9 cellular contexts compared by ENCODE assay signal in the genomic region with DNA sequence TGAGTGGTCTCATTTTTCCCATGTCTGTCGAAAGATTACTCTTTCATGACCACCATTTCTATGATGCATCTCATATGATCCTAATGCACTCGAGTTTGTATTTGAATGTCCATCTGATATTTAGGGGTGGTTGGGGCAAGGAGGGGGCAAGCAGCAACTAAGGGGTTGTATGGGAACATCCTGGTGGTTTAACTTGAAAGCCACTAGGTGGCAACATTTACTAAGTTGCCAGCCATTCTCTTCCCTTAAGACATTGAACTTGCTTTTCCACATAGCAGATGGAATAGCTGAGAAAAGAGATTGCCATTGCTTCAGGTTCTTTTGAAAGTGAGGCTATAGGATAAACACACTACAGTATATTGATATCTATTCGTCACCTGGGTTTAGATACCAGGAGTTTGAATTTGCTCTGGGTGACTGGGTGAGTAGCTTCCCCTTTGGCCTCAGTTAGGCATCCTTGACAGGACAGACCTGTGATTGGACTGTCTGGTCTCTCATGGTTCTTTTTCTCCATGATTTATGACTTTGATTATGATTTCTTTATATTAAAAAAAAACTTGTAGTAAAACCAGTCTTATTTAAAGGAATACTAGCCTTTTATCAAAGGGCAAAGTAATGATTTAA. TPM values are rescaled to one million over a fixed set of nuclear protein-coding genes. Genes with fewer than 3 reads are reported as not detected.
A peak's percentile ranks its signal among the peaks of the same experiment; 100 is the strongest.
DNase-seq lines count a peak whose midpoint lies in the region; ATAC-seq and TF ChIP-seq lines count a peak whose summit lies in the region.
"Had no signal": no experiment of that assay in that cellular context is flagged by ENCODE, and none has a peak within 500 bp of the region (broad histone marks: within the 10 kb centered on the region; RNA-seq: fewer than 3 reads in every experiment).

No MANE protein-coding gene starts in this region.

- H3K9me3 ChIP-seq in SK-N-SH (no peaks in the 10 kb centered on the region), ovary (no peaks in the 10 kb centered on the region)
- H3K9me3 ChIP-seq: BLaER1 had no signal

- no peak for TF ChIP-seq POLR2A in ovary (IDR thresholded peaks at IDR 0.05)

- H3K9me2 ChIP-seq in SK-N-SH = no peaks in the 10 kb centered on the region

- H3F3A ChIP-seq in SK-N-SH (replicated peaks; ENCODE audit: insufficient read depth) = peaks cover 4% of the 10 kb centered on the region

- H2AFZ ChIP-seq in SK-N-SH (ENCODE audit: low read depth) = no peak overlapping the region

- TF ChIP-seq CTCF in SK-N-SH (IDR thresholded peaks at IDR 0.05) (peak; percentile 79), progenitor cell of endocrine pancreas (IDR thresholded peaks at IDR 0.05; ENCODE audit: unreplicated experiment) (peak; percentile 74), ovary (IDR thresholded peaks at IDR 0.05) (peak in 1 of 3 donors; percentile 30)

- H3K4me2 ChIP-seq in SK-N-SH = no peak overlapping the region
- H3K4me2 ChIP-seq: BLaER1 had no signal

- H3K27ac Mint-ChIP-seq in progenitor cell of endocrine pancreas = no peak overlapping the region

- H4K20me1 ChIP-seq in SK-N-SH (ENCODE audit: insufficient read depth) = 0 out of 2 replicates have a peak, but pooled peaks cover 7% of the 10 kb centered on the region

- H3K4me1 ChIP-seq in SK-N-SH (ENCODE audit: control insufficient read depth in 1 of 2, insufficient read depth in 2 of 2, low read depth in 1 of 2, low read length in 1 of 2) (peaks cover 0 to 19% of the 10 kb centered on the region in 2 experiments; a peak in 2 of 4 replicates), ovary (ENCODE audit: insufficient read depth) (peaks cover 1% of the 10 kb centered on the region)

- no peaks in the 10 kb centered on the region for H3K27me3 Mint-ChIP-seq in progenitor cell of endocrine pancreas

- WGBS in SK-N-SH (ENCODE audit: low lambda C conversion rate) = 31% methylated on average over 3 of the region's 3 CpGs
- WGBS in ovary, 3 donors = 40 to 45% (median 43%) methylated on average over 3 of the region's 3 CpGs

- H3K4me3 ChIP-seq in SK-N-SH (ENCODE audit: low read depth in 2 of 2, low read length in 1 of 2) (no peak overlapping the region; a peak in 1 of 4 replicates), ovary (no peak overlapping the region)
- H3K4me3 ChIP-seq: BLaER1 had no signal

- peak; percentile 64 for DNase-seq in NCI-H1105 treated with DMSO at 0.1 percent for 48 hours (lab: John Stamatoyannopoulos, UW)
- no peak for DNase-seq in NCI-H1105 (lab: John Stamatoyannopoulos, UW)
- DNase-seq in LoVo (ENCODE audit: low spot score) = peak; percentile 44
- DNase-seq in SK-N-SH = peak; percentile 60
- DNase-seq in fibroblast of the conjunctiva (ENCODE audit: low read depth) = peak; percentile 57
- DNase-seq in progenitor cell of endocrine pancreas (ENCODE audit: low spot score, unreplicated experiment) = no peak
- DNase-seq in ovary = no peak

- intact Hi-C loops in ovary (cut with DNase I) = loop anchor here in 1 of 4 donors (5.0 to 10.0 kb wide), 2 partner anchors 369 to 446 kb away; a partner anchor contains a TSS

- no peak for ATAC-seq in GM21381 (IDR thresholded peaks at IDR 0.05; ENCODE audit: unreplicated experiment)

- CTCF ChIA-PET in SK-N-SH (lab: Yijun Ruan, JAX) = interaction anchor here (0.6 to 7.4 kb wide), 57 partner anchors 10 to 652 kb away, joined by 3 to 70 read pairs (median 5); a partner anchor contains a TSS

- no peak overlapping the region for H3K9ac ChIP-seq in SK-N-SH

- peaks cover 85% of the 10 kb centered on the region; the same call in 1 of the 2 replicates for H3K79me2 ChIP-seq in SK-N-SH (ENCODE audit: insufficient read depth)

- TF ChIP-seq RAD21 in SK-N-SH (IDR thresholded peaks at IDR 0.05; ENCODE audit: low read length) = peak; percentile 91

- H3K27ac ChIP-seq in SK-N-SH (ENCODE audit: low read depth in 2 of 2, low read length in 1 of 2) (no peak overlapping the region), ovary (no peak overlapping the region)
- H3K27ac ChIP-seq: BLaER1 had no signal

- peaks cover 9% of the 10 kb centered on the region for H3K36me3 Mint-ChIP-seq in progenitor cell of endocrine pancreas (ENCODE audit: insufficient read depth)

- H3K9me3 Mint-ChIP-seq in progenitor cell of endocrine pancreas (ENCODE audit: low read depth) = no peaks in the 10 kb centered on the region

- no peaks in the 10 kb centered on the region for H3K27me3 ChIP-seq in SK-N-SH (ENCODE audit: insufficient read depth)
- H3K27me3 ChIP-seq in ovary = no peaks in the 10 kb centered on the region
- H3K27me3 ChIP-seq: BLaER1 had no signal

- no peak overlapping the region for H3K4me3 Mint-ChIP-seq in progenitor cell of endocrine pancreas (ENCODE audit: low read depth)

- POLR2A ChIA-PET in SK-N-SH (lab: Yijun Ruan, JAX) = interaction anchor here (0.5 to 0.7 kb wide), 2 partner anchors 196 to 453 kb away, joined by 3 to 4 read pairs; no protein-coding TSS in a partner anchor

- peaks cover 10% of the 10 kb centered on the region for H3K4me1 Mint-ChIP-seq in progenitor cell of endocrine pancreas (ENCODE audit: low read depth)

- peaks cover 17 to 22% of the 10 kb centered on the region in 2 experiments for H3K36me3 ChIP-seq in SK-N-SH (replicated peaks in 1 of 2; ENCODE audit: control insufficient read depth in 1 of 2, insufficient read depth in 2 of 2, low read length in 1 of 2)
- no peaks in the 10 kb centered on the region for H3K36me3 ChIP-seq in ovary

- TF ChIP-seq EP300 in SK-N-SH (IDR thresholded peaks at IDR 0.05; ENCODE audit: borderline replicate concordance in 1 of 2, low read depth in 1 of 2, low read length in 1 of 2) (no peak), ovary (IDR thresholded peaks at IDR 0.05) (no peak)

TF ChIP-seq in SK-N-SH, 30 proteins besides CTCF, POLR2A, EP300 and RAD21:
- TF ChIP-seq GABPA (IDR thresholded peaks at IDR 0.05; ENCODE audit: low read depth) (no peak), SMC3 (IDR thresholded peaks at IDR 0.05; ENCODE audit: low read depth, low read length) (peak; percentile 74)

RNA-seq across cellular contexts. Expression of a gene that starts 32.4 kb away (rescaled TPM):
- polyA plus RNA-seq in SK-N-SH (2012; rRNA removed) (43.8 and 44.1 TPM in 2 replicates), ovary (10 to 100 TPM in 1 of 2 donors, 1 to 10 TPM in 1; 6.8 to 15.5 TPM)
- 43.2 and 47.6 TPM in 2 replicates for polyA plus RNA-seq in SK-N-SH (2012; cell fraction: cytosol; rRNA removed)
- polyA plus RNA-seq in SK-N-SH (2012; cell fraction: nucleus; rRNA removed) = 25.8 and 32.0 TPM in 2 replicates
- total RNA-seq in progenitor cell of endocrine pancreas (36.6 and 37.1 TPM in 2 replicates), ovary (10 to 100 TPM; 14.1 to 51.3 (median 34.5) TPM)

RNA-seq across cellular contexts. Expression of a gene that starts 54.9 kb away (rescaled TPM):
- polyA plus RNA-seq in SK-N-SH (2012; rRNA removed) (86.3 and 109 TPM in 2 replicates), ovary (10 to 100 TPM; 27.3 to 75.9 TPM)
- 79.9 and 94.6 TPM in 2 replicates for polyA plus RNA-seq in SK-N-SH (2012; cell fraction: cytosol; rRNA removed)
- polyA plus RNA-seq in SK-N-SH (2012; cell fraction: nucleus; rRNA removed) = 71.3 and 88.5 TPM in 2 replicates
- total RNA-seq in progenitor cell of endocrine pancreas (221 and 222 TPM in 2 replicates), ovary (10 to 100 TPM; 18.0 to 39.6 (median 33.9) TPM)

Comparison
In these comparisons a context has a peak if more than half of its experiments do, and no peak if none do; other contexts are left out.
1. DNase-seq: peak in NCI-H1105 treated with DMSO at 0.1 percent for 48 hours (single experiment), LoVo (single experiment), SK-N-SH (single experiment) and fibroblast of the conjunctiva (single experiment); none in NCI-H1105 (single experiment), progenitor cell of endocrine pancreas (single experiment) and ovary (0 of 5).